ENCODE assay signal across 9 cellular contexts in the genomic region with DNA sequence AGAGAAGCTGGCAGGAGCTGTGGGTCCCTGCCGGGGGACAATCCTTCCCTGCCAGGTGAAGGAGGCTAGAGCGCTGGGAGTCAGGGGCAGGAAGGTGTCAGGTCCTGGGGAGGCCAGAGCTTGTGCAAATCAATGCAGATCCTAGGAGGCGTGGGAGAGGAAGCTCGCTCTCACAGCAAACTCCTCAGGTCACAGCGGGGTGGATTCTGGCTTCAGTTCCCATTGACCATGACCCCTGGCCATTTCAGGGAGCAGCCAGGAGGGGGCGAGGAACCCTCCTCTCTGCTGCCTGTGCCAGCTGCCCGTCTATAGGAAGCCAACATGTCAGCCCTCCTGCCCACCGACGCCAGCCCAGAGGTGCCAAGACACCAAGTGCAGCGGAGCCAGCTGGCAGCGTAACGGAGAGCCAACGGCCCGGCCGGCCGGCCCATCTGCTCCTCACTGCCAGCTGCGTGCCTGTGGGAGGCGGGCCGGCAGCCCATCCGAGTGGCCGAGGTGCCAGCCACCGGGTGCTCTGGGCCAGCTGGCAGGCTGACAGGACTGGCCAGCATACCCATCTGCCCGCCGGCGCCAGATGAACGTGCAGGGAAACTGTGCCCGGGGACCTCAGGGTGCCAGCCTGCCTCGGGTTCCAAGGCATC.
A peak's percentile ranks its signal among the peaks of the same experiment; 100 is the strongest.
DNase-seq lines count a peak whose midpoint lies in the region; FAIRE-seq and TF ChIP-seq lines count a peak whose summit lies in the region.
"Had no signal": no experiment of that assay in that cellular context is flagged by ENCODE, and none has a peak within 500 bp of the region (broad histone marks: within the 10 kb centered on the region; RNA-seq: fewer than 3 reads in every experiment).

No MANE protein-coding gene starts in this region.

- H3K4me1 ChIP-seq in osteoblast (ENCODE audit: insufficient read depth, low read length) = no peaks in the 10 kb centered on the region

- H3K4me3 ChIP-seq in fibroblast of villous mesenchyme (ENCODE audit: low read depth, low read length) (no peak overlapping the region), osteoblast (ENCODE audit: insufficient read depth, low read length) (no peak overlapping the region)

- H3K27ac ChIP-seq in osteoblast (ENCODE audit: low read depth, low read length) = no peak overlapping the region

- H3K27me3 ChIP-seq in osteoblast (ENCODE audit: insufficient read depth, low read length) = peaks cover 22% of the 10 kb centered on the region

- DNase-seq in EH (ENCODE audit: low read depth) (peak; percentile 2), NCI-H774 (lab: John Stamatoyannopoulos, UW) (peak; percentile 43), fibroblast of villous mesenchyme (ENCODE audit: low read depth) (no peak), osteoblast (ENCODE audit: insufficient read length, low spot score, missing footprints) (peak; percentile 77), DMS114 treated with DMSO at 0.1 percent for 48 hours (lab: John Stamatoyannopoulos, UW; ENCODE audit: unreplicated experiment) (no peak), SIG-M5 treated with dmso at 0.1 percent for 504 hours (lab: John Stamatoyannopoulos, UW; ENCODE audit: unreplicated experiment) (no peak), RCC 7860 (ENCODE audit: low spot score) (no peak), LoVo (ENCODE audit: low spot score) (no peak)
- DNase-seq: stimulated activated CD4-positive, alpha-beta T cell treated with anti-CD3 and anti-CD28 coated beads, Interleukin-2, amount 100 ng/mL, for 48 hours had no signal

- H3K9me3 ChIP-seq in osteoblast (ENCODE audit: low read depth, low read length) = no peaks in the 10 kb centered on the region

- no peaks in the 10 kb centered on the region for H3K36me3 ChIP-seq in osteoblast (ENCODE audit: insufficient read depth, low read length)

- H2AFZ ChIP-seq in osteoblast (ENCODE audit: low read length) = no peak overlapping the region

- TF ChIP-seq CTCF in fibroblast of villous mesenchyme (IDR thresholded peaks at IDR 0.05; ENCODE audit: insufficient read depth, low read depth, low read length) = peak; percentile 37
- TF ChIP-seq CTCF in osteoblast (IDR thresholded peaks at IDR 0.05; ENCODE audit: extremely low read depth, low read depth, low read length) = peak; percentile 31

- no peaks in the 10 kb centered on the region for H4K20me1 ChIP-seq in osteoblast (ENCODE audit: insufficient read depth, low read length)

- H3K79me2 ChIP-seq in osteoblast (ENCODE audit: insufficient read depth, low read length) = no peaks in the 10 kb centered on the region

- FAIRE-seq in RCC 7860 (lab: Jason Lieb, UNC) = no peak

- no peak overlapping the region for H3K4me2 ChIP-seq in osteoblast (ENCODE audit: insufficient read depth, low read length)

Comparison
In these comparisons a context has a peak if more than half of its experiments do, and no peak if none do; other contexts are left out.
1. DNase-seq: peak in EH (single experiment), NCI-H774 (single experiment) and osteoblast (single experiment); none in fibroblast of villous mesenchyme (single experiment), DMS114 treated with DMSO at 0.1 percent for 48 hours (single experiment), SIG-M5 treated with dmso at 0.1 percent for 504 hours (single experiment), RCC 7860 (single experiment) and LoVo (single experiment).